ENCODE assay signal across 10 cellular contexts in the genomic region with DNA sequence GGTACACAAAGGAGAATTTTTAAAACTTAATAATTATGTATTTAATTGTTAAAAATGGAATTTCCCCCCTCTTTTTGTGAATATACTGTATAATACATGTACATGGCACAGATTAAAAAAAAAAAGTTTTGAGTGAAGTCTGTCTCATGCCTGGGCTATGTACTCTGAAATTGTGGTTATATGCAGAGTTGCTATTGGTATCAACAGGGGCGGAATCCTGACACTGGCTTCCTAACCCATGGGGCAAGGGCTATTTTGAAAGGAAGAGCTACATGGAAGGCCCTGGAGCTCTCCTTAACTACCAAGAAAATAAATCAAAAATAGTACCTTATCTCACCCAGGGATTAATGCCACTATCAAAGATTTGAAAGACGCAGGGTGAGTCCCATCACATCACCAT. TPM values are rescaled to one million over a fixed set of nuclear protein-coding genes. Genes with fewer than 3 reads are reported as not detected.
DNase-seq lines count a peak whose midpoint lies in the region; ATAC-seq and TF ChIP-seq lines count a peak whose summit lies in the region.
"Had no signal": no experiment of that assay in that cellular context is flagged by ENCODE, and none has a peak within 500 bp of the region (broad histone marks: within the 10 kb centered on the region; RNA-seq: fewer than 3 reads in every experiment).

No MANE protein-coding gene starts in this region.

- ATAC-seq in stimulated activated naive CD8-positive, alpha-beta T cell treated with anti-CD3 and anti-CD28 coated beads, Interleukin-15, Interleukin-2, amounts not matched to agents 100 U/mL and 50 U/mL, for 24 hours: no peak
- no peak for ATAC-seq in HG03520 (IDR thresholded peaks at IDR 0.05; ENCODE audit: unreplicated experiment)
- no peak for ATAC-seq in GM21737 (IDR thresholded peaks at IDR 0.05; ENCODE audit: unreplicated experiment)

- no peak for DNase-seq in stimulated activated naive CD8-positive, alpha-beta T cell treated with anti-CD3 and anti-CD28 coated beads, Interleukin-15, Interleukin-2, amounts not matched to agents 100 U/mL and 50 U/mL, for 24 hours
- DNase-seq in adipocyte (ENCODE audit: low read depth): no peak
- DNase-seq in mesothelial cell of epicardium (ENCODE audit: low spot score in 2 of 2, unreplicated experiment in 2 of 2): no peak
- no peak for DNase-seq in GM20000 (ENCODE audit: low spot score)
- no peak for DNase-seq in NCI-H82 treated with DMSO at 0.1 percent for 48 hours (lab: John Stamatoyannopoulos, UW; ENCODE audit: unreplicated experiment)
- DNase-seq: activated CD4-positive, alpha-beta T cell treated with anti-CD3 and anti-CD28 coated beads for 1 hour had no signal

- no peaks in the 10 kb centered on the region for H3K9me3 ChIP-seq in adipocyte (ENCODE audit: control insufficient read depth, low read length)
- H3K9me3 ChIP-seq: HAP-1 had no signal

- H3K4me3 ChIP-seq in adipocyte (ENCODE audit: low read length): peak overlapping the region; percentile 85

- H3K36me3 Mint-ChIP-seq in stimulated activated naive CD8-positive, alpha-beta T cell treated with anti-CD3 and anti-CD28 coated beads, Interleukin-15, Interleukin-2, amounts not matched to agents 100 ng/mL and 50 ng/mL, for 24 hours (ENCODE audit: low read depth): peaks cover 11% of the 10 kb centered on the region
- H3K36me3 Mint-ChIP-seq in mesothelial cell of epicardium: no peaks in the 10 kb centered on the region

- H3K4me1 Mint-ChIP-seq in stimulated activated naive CD8-positive, alpha-beta T cell treated with anti-CD3 and anti-CD28 coated beads, Interleukin-15, Interleukin-2, amounts not matched to agents 100 ng/mL and 50 ng/mL, for 24 hours (ENCODE audit: low read depth): peaks cover 27% of the 10 kb centered on the region
- peaks cover 27% of the 10 kb centered on the region for H3K4me1 Mint-ChIP-seq in mesothelial cell of epicardium

- H3K9me3 Mint-ChIP-seq in stimulated activated naive CD8-positive, alpha-beta T cell treated with anti-CD3 and anti-CD28 coated beads, Interleukin-15, Interleukin-2, amounts not matched to agents 100 ng/mL and 50 ng/mL, for 24 hours: no peaks in the 10 kb centered on the region
- H3K9me3 Mint-ChIP-seq in mesothelial cell of epicardium: no peaks in the 10 kb centered on the region

- peak overlapping the region; percentile 89 for H3K4me3 Mint-ChIP-seq in stimulated activated naive CD8-positive, alpha-beta T cell treated with anti-CD3 and anti-CD28 coated beads, Interleukin-15, Interleukin-2, amounts not matched to agents 100 ng/mL and 50 ng/mL, for 24 hours
- H3K4me3 Mint-ChIP-seq in mesothelial cell of epicardium: peak overlapping the region; percentile 74

- no peaks in the 10 kb centered on the region for H3K27me3 ChIP-seq in adipocyte (replicated peaks; ENCODE audit: control insufficient read depth, insufficient read depth, low read length)

- no peak overlapping the region for H3K27ac Mint-ChIP-seq in stimulated activated naive CD8-positive, alpha-beta T cell treated with anti-CD3 and anti-CD28 coated beads, Interleukin-15, Interleukin-2, amounts not matched to agents 100 ng/mL and 50 ng/mL, for 24 hours
- no peak overlapping the region for H3K27ac Mint-ChIP-seq in mesothelial cell of epicardium

- no peaks in the 10 kb centered on the region for H3K27me3 Mint-ChIP-seq in stimulated activated naive CD8-positive, alpha-beta T cell treated with anti-CD3 and anti-CD28 coated beads, Interleukin-15, Interleukin-2, amounts not matched to agents 100 ng/mL and 50 ng/mL, for 24 hours
- no peaks in the 10 kb centered on the region for H3K27me3 Mint-ChIP-seq in mesothelial cell of epicardium (ENCODE audit: low read depth)

- H3K9ac ChIP-seq in adipocyte (ENCODE audit: low read length): peak overlapping the region; percentile 72

- H3K36me3 ChIP-seq in adipocyte (ENCODE audit: control insufficient read depth, insufficient read depth, low read length, severe bottlenecking): peaks cover 8% of the 10 kb centered on the region

- TF ChIP-seq CTCF in mesothelial cell of epicardium (IDR thresholded peaks at IDR 0.05; ENCODE audit: unreplicated experiment): no peak
- TF ChIP-seq CTCF in GM20000 (IDR thresholded peaks at IDR 0.05; ENCODE audit: extremely low read depth, missing control alignments): no peak

- H3K4me1 ChIP-seq in adipocyte (ENCODE audit: control insufficient read depth, insufficient read depth, low read length): peaks cover 34% of the 10 kb centered on the region

RNA-seq across cellular contexts. Expression of a gene that starts 0.9 kb away (rescaled TPM):
- total RNA-seq in mesothelial cell of epicardium: 126 to 128 TPM (median 128 TPM) in 3 replicates

RNA-seq across cellular contexts. Expression of a gene that starts 36.8 kb away (rescaled TPM):
- total RNA-seq in mesothelial cell of epicardium: 146 to 157 TPM (median 151 TPM) in 3 replicates

RNA-seq across cellular contexts. Expression of a gene that starts 38.5 kb away (rescaled TPM):
- 91.2 to 101 TPM (median 95.4 TPM) in 3 replicates for total RNA-seq in mesothelial cell of epicardium

RNA-seq across cellular contexts. Expression of a gene that starts 44.7 kb away (rescaled TPM):
- 37.4 to 42.0 TPM (median 39.8 TPM) in 3 replicates for total RNA-seq in mesothelial cell of epicardium

RNA-seq across cellular contexts. Expression of a gene that starts 45.6 kb away (rescaled TPM):
- total RNA-seq in mesothelial cell of epicardium: 4.7 to 7.8 TPM (median 5.8 TPM) in 3 replicates
